In genomic region chr17:58300336-58300735, GRCh38 we compare ENCODE assay signal across 16 cellular contexts. TPM values are rescaled to one million over a fixed set of nuclear protein-coding genes. Genes with fewer than 3 reads are reported as not detected.
"Had no signal": no experiment of that assay in that cellular context is flagged by ENCODE, and none has a peak within 500 bp of the region (broad histone marks: within the 10 kb centered on the region; RNA-seq: fewer than 3 reads in every experiment).

No MANE protein-coding gene starts in this region.

- H3K36me3 ChIP-seq: brain microvascular endothelial cell, left lung, pancreas, thoracic aorta had no signal

- DNase-seq: activated CD4-positive, alpha-beta T cell treated with anti-CD3 and anti-CD28 coated beads for 1 hour; activated effector memory CD4-positive, alpha-beta T cell treated with Interleukin-2 at 50 U/mL for 16 hours; activated T-cell treated with anti-CD3 and anti-CD28 coated beads, Interleukin-2, amount 50 U/mL, for 1 hour; amygdala; brain microvascular endothelial cell; cerebellar nuclear complex; dermis blood vessel endothelial cell; left lung; mesenchymal stem cell; pancreas; stimulated activated CD4-positive, alpha-beta T cell treated with anti-CD3 and anti-CD28 coated beads, Interleukin-15, amount 100 ng/mL, for 24 hours; stimulated activated CD4-positive, alpha-beta T cell treated with anti-CD3 and anti-CD28 coated beads, Interleukin-4, amount 100 ng/mL, for 24 hours; stimulated activated naive CD8-positive, alpha-beta T cell treated with anti-CD3 and anti-CD28 coated beads, Interleukin-15, amount 100 ng/mL, for 72 hours had no signal

- H3K4me3 ChIP-seq: left lung, pancreas, thoracic aorta had no signal

- ATAC-seq: left lung; pancreas; stimulated activated naive CD8-positive, alpha-beta T cell treated with anti-CD3 and anti-CD28 coated beads, Interleukin-15, amount 100 ng/mL, for 72 hours had no signal

- H3K27me3 ChIP-seq: brain microvascular endothelial cell, left lung, pancreas had no signal

- H3K27ac ChIP-seq: brain microvascular endothelial cell, left lung, pancreas, thoracic aorta had no signal

- H3K9me3 ChIP-seq: left lung, pancreas, thoracic aorta had no signal

- H3K4me1 ChIP-seq: pancreas had no signal

RNA-seq across cellular contexts. Expression of gene MPO, which starts 19.6 kb away (rescaled TPM):
- total RNA-seq: dermis blood vessel endothelial cell, epithelial cell of proximal tubule, neural crest cell had no signal
